ENCODE assay signal across 1 cellular context in the genomic region with DNA sequence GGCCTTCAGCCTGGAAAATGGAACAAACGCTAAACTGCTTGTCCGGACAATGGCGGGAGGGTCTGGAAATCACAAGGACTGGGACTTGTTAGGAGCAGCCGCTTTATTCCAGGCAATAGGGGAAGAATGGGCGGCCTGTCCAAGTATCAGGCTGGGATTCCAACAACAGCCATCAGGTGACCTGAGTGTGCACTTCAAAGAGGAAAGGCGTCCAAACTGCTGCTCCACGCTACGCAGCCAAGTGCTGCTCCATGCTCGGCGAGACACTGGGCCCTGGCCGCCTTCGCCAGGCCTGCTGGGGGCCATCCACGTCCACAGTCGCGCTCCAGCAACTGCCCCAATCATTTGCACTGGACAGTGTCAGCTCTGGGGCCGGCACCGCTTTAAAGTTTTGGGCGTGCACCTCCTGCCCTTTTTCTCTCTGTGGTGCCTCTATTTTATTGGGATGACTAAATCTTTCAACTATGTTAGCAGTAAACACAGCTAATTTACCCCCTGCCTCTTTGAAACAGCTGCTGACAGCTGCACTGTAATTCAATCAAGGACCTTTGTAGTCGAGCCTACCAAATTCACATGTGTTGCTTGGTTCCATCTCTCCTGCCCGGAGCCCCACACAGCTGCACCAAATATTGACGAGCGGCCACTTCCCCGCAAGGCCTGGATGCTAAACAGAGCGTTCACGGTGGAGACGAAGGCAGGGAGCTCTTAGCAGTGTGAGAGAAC.
TF ChIP-seq lines count a peak whose summit lies in the region.

No MANE protein-coding gene starts in this region.

TF ChIP-seq in HEK293, 187 proteins besides CTCF, POLR2A, EP300 and RAD21 (continued from another document and continues in another):
- TF ChIP-seq, protein P1, sequence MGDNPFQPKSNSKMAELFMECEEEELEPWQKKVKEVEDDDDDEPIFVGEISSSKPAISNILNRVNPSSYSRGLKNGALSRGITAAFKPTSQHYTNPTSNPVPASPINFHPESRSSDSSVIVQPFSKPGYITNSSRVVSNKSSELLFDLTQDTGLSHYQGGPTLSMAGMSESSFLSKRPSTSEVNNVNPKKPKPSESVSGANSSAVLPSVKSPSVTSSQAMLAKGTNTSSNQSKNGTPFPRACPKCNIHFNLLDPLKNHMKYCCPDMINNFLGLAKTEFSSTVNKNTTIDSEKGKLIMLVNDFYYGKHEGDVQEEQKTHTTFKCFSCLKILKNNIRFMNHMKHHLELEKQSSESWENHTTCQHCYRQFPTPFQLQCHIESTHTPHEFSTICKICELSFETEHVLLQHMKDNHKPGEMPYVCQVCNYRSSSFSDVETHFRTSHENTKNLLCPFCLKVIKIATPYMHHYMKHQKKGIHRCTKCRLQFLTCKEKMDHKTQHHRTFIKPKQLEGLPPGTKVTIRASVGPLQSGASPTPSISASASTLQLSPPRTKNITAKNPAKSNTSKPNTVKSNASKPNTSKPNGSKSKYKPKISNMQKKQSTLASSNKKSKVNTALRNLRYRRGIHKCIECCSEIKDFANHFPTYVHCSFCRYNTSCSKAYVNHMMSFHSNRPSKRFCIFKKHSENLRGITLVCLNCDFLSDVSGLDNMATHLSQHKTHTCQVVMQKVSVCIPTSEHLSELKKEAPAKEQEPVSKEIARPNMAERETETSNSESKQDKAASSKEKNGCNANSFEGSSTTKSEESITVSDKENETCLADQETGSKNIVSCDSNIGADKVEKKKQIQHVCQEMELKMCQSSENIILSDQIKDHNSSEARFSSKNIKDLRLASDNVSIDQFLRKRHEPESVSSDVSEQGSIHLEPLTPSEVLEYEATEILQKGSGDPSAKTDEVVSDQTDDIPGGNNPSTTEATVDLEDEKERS (tag by site-specific recombination; IDR thresholded peaks at IDR 0.05) = no peak
- no peak for TF ChIP-seq ZNF664 (tag by site-specific recombination; IDR thresholded peaks at IDR 0.05)
- no peak for TF ChIP-seq ZNF335 (tag by site-specific recombination; conservative IDR thresholded peaks at IDR 0.05)
- TF ChIP-seq MZF1 (tag by site-specific recombination; IDR thresholded peaks at IDR 0.05; ENCODE audit: borderline replicate concordance) = no peak
- 0 out of 2 replicates have a peak, but pooled peaks have one; percentile 56 for TF ChIP-seq ZSCAN23 (tag by site-specific recombination; IDR thresholded peaks at IDR 0.05)
- TF ChIP-seq, protein P2, sequence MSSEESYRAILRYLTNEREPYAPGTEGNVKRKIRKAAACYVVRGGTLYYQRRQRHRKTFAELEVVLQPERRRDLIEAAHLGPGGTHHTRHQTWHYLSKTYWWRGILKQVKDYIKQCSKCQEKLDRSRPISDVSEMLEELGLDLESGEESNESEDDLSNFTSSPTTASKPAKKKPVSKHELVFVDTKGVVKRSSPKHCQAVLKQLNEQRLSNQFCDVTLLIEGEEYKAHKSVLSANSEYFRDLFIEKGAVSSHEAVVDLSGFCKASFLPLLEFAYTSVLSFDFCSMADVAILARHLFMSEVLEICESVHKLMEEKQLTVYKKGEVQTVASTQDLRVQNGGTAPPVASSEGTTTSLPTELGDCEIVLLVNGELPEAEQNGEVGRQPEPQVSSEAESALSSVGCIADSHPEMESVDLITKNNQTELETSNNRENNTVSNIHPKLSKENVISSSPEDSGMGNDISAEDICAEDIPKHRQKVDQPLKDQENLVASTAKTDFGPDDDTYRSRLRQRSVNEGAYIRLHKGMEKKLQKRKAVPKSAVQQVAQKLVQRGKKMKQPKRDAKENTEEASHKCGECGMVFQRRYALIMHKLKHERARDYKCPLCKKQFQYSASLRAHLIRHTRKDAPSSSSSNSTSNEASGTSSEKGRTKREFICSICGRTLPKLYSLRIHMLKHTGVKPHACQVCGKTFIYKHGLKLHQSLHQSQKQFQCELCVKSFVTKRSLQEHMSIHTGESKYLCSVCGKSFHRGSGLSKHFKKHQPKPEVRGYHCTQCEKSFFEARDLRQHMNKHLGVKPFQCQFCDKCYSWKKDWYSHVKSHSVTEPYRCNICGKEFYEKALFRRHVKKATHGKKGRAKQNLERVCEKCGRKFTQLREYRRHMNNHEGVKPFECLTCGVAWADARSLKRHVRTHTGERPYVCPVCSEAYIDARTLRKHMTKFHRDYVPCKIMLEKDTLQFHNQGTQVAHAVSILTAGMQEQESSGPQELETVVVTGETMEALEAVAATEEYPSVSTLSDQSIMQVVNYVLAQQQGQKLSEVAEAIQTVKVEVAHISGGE (tag by site-specific recombination; conservative IDR thresholded peaks at IDR 0.05; ENCODE audit: low read depth) = no peak
- TF ChIP-seq, protein P3, sequence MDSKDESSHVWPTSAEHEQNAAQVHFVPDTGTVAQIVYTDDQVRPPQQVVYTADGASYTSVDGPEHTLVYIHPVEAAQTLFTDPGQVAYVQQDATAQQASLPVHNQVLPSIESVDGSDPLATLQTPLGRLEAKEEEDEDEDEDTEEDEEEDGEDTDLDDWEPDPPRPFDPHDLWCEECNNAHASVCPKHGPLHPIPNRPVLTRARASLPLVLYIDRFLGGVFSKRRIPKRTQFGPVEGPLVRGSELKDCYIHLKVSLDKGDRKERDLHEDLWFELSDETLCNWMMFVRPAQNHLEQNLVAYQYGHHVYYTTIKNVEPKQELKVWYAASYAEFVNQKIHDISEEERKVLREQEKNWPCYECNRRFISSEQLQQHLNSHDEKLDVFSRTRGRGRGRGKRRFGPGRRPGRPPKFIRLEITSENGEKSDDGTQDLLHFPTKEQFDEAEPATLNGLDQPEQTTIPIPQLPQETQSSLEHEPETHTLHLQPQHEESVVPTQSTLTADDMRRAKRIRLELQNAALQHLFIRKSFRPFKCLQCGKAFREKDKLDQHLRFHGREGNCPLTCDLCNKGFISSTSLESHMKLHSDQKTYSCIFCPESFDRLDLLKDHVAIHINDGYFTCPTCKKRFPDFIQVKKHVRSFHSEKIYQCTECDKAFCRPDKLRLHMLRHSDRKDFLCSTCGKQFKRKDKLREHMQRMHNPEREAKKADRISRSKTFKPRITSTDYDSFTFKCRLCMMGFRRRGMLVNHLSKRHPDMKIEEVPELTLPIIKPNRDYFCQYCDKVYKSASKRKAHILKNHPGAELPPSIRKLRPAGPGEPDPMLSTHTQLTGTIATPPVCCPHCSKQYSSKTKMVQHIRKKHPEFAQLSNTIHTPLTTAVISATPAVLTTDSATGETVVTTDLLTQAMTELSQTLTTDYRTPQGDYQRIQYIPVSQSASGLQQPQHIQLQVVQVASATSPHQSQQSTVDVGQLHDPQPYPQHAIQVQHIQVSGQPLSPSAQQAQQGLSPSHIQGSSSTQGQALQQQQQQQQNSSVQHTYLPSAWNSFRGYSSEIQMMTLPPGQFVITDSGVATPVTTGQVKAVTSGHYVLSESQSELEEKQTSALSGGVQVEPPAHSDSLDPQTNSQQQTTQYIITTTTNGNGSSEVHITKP (tag by site-specific recombination; IDR thresholded peaks at IDR 0.05) = no peak
- TF ChIP-seq ZNF501 (tag by site-specific recombination; IDR thresholded peaks at IDR 0.05) = no peak
- TF ChIP-seq ZNF341 (tag by site-specific recombination; IDR thresholded peaks at IDR 0.05; ENCODE audit: low read depth) = no peak
- TF ChIP-seq KLF10 (tag by site-specific recombination; IDR thresholded peaks at IDR 0.05) = peak; percentile 94
- TF ChIP-seq ZNF791 (tag by site-specific recombination; IDR thresholded peaks at IDR 0.05) = no peak
- no peak for TF ChIP-seq SP3 (tag by site-specific recombination; IDR thresholded peaks at IDR 0.05)
- peak; percentile 84 for TF ChIP-seq KLF1 (tag by site-specific recombination; IDR thresholded peaks at IDR 0.05)
- TF ChIP-seq ZIC2 (tag by site-specific recombination; IDR thresholded peaks at IDR 0.05) = peak; percentile 89
- TF ChIP-seq ZNF670 (tag by site-specific recombination; IDR thresholded peaks at IDR 0.05; ENCODE audit: low read depth) = no peak
- TF ChIP-seq, protein P4, sequence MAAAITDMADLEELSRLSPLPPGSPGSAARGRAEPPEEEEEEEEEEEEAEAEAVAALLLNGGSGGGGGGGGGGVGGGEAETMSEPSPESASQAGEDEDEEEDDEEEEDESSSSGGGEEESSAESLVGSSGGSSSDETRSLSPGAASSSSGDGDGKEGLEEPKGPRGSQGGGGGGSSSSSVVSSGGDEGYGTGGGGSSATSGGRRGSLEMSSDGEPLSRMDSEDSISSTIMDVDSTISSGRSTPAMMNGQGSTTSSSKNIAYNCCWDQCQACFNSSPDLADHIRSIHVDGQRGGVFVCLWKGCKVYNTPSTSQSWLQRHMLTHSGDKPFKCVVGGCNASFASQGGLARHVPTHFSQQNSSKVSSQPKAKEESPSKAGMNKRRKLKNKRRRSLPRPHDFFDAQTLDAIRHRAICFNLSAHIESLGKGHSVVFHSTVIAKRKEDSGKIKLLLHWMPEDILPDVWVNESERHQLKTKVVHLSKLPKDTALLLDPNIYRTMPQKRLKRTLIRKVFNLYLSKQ (tag by site-specific recombination; IDR thresholded peaks at IDR 0.05; ENCODE audit: borderline replicate concordance) = no peak
- TF ChIP-seq ZNF473 (tag by site-specific recombination; IDR thresholded peaks at IDR 0.05) = no peak
- TF ChIP-seq, protein P5, sequence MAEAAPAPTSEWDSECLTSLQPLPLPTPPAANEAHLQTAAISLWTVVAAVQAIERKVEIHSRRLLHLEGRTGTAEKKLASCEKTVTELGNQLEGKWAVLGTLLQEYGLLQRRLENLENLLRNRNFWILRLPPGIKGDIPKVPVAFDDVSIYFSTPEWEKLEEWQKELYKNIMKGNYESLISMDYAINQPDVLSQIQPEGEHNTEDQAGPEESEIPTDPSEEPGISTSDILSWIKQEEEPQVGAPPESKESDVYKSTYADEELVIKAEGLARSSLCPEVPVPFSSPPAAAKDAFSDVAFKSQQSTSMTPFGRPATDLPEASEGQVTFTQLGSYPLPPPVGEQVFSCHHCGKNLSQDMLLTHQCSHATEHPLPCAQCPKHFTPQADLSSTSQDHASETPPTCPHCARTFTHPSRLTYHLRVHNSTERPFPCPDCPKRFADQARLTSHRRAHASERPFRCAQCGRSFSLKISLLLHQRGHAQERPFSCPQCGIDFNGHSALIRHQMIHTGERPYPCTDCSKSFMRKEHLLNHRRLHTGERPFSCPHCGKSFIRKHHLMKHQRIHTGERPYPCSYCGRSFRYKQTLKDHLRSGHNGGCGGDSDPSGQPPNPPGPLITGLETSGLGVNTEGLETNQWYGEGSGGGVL (tag by site-specific recombination; IDR thresholded peaks at IDR 0.05) = no peak
- TF ChIP-seq ZNF658 (tag by site-specific recombination; IDR thresholded peaks at IDR 0.05) = no peak
- TF ChIP-seq RBAK (tag by site-specific recombination; IDR thresholded peaks at IDR 0.05) = no peak
- peak; percentile 76; the same call in 1 of the 2 replicates for TF ChIP-seq BCL11A (tag by site-specific recombination; IDR thresholded peaks at IDR 0.05; ENCODE audit: low read depth)
- TF ChIP-seq, protein P6, sequence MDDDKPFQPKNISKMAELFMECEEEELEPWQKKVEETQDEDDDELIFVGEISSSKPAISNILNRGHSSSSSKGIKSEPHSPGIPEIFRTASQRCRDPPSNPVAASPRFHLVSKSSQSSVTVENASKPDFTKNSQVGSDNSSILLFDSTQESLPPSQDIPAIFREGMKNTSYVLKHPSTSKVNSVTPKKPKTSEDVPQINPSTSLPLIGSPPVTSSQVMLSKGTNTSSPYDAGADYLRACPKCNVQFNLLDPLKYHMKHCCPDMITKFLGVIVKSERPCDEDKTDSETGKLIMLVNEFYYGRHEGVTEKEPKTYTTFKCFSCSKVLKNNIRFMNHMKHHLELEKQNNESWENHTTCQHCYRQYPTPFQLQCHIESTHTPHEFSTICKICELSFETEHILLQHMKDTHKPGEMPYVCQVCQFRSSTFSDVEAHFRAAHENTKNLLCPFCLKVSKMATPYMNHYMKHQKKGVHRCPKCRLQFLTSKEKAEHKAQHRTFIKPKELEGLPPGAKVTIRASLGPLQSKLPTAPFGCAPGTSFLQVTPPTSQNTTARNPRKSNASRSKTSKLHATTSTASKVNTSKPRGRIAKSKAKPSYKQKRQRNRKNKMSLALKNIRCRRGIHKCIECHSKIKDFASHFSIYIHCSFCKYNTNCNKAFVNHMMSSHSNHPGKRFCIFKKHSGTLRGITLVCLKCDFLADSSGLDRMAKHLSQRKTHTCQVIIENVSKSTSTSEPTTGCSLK (tag by site-specific recombination; IDR thresholded peaks at IDR 0.05) = no peak
- TF ChIP-seq, protein P7, sequence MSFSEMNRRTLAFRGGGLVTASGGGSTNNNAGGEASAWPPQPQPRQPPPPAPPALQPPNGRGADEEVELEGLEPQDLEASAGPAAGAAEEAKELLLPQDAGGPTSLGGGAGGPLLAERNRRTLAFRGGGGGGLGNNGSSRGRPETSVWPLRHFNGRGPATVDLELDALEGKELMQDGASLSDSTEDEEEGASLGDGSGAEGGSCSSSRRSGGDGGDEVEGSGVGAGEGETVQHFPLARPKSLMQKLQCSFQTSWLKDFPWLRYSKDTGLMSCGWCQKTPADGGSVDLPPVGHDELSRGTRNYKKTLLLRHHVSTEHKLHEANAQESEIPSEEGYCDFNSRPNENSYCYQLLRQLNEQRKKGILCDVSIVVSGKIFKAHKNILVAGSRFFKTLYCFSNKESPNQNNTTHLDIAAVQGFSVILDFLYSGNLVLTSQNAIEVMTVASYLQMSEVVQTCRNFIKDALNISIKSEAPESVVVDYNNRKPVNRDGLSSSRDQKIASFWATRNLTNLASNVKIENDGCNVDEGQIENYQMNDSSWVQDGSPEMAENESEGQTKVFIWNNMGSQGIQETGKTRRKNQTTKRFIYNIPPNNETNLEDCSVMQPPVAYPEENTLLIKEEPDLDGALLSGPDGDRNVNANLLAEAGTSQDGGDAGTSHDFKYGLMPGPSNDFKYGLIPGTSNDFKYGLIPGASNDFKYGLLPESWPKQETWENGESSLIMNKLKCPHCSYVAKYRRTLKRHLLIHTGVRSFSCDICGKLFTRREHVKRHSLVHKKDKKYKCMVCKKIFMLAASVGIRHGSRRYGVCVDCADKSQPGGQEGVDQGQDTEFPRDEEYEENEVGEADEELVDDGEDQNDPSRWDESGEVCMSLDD (tag by site-specific recombination; IDR thresholded peaks at IDR 0.05) = no peak
- TF ChIP-seq ZNF146 (tag by site-specific recombination; IDR thresholded peaks at IDR 0.05) = 0 out of 2 replicates have a peak, but pooled peaks have one; percentile 5
- no peak for TF ChIP-seq ZNF843 (tag by site-specific recombination; IDR thresholded peaks at IDR 0.05)
- no peak for TF ChIP-seq ZNF792 (tag by site-specific recombination; IDR thresholded peaks at IDR 0.05)
- peak; percentile 95 for TF ChIP-seq GLIS1 (tag by site-specific recombination; IDR thresholded peaks at IDR 0.05)
- TF ChIP-seq ZNF785 (tag by site-specific recombination; IDR thresholded peaks at IDR 0.05) = no peak
- no peak for TF ChIP-seq ZNF221 (tag by site-specific recombination; IDR thresholded peaks at IDR 0.05; ENCODE audit: borderline replicate concordance)
